In genomic region chr12:110171636-110172035, GRCh38 we compare ENCODE assay signal across 20 cellular contexts. TPM values are rescaled to one million over a fixed set of nuclear protein-coding genes. Genes with fewer than 3 reads are reported as not detected.
A peak's percentile ranks its signal among the peaks of the same experiment; 100 is the strongest.
DNase-seq lines count a peak whose midpoint lies in the region; ATAC-seq and TF ChIP-seq lines count a peak whose summit lies in the region.
"Had no signal": no experiment of that assay in that cellular context is flagged by ENCODE, and none has a peak within 500 bp of the region (broad histone marks: within the 10 kb centered on the region; RNA-seq: fewer than 3 reads in every experiment).

No MANE protein-coding gene starts in this region.

- no peaks in the 10 kb centered on the region for H3K27me3 ChIP-seq in right atrium auricular region
- H3K27me3 ChIP-seq in Caco-2 (replicated peaks; ENCODE audit: control insufficient read depth, insufficient read depth, low read length), result no peaks in the 10 kb centered on the region

- CTCF ChIA-PET in MCF 10A (lab: Yijun Ruan, JAX), result no interaction called here
- CTCF ChIA-PET in Caco-2 (lab: Charles Lee), result no interaction called here

- H3K4me1 Mint-ChIP-seq in nephron (peaks cover 49% of the 10 kb centered on the region), MCF 10A (ENCODE audit: insufficient read depth, unreplicated experiment) (no peaks in the 10 kb centered on the region), Caco-2 (ENCODE audit: low read depth, unreplicated experiment) (no peaks in the 10 kb centered on the region)

- H3K4me3 Mint-ChIP-seq in nephron (peak overlapping the region in 1 of 3 experiments; percentile 57), MCF 10A (ENCODE audit: unreplicated experiment) (no peak overlapping the region), Caco-2 (ENCODE audit: unreplicated experiment) (no peak overlapping the region)
- H3K4me3 Mint-ChIP-seq: CD14-positive monocyte had no signal

- no peak for DNase-seq in right atrium auricular region (ENCODE audit: low spot score)
- DNase-seq in left ventricle myocardium superior, result no peak
- DNase-seq in foreskin melanocyte, result peak; percentile 100
- no peak for DNase-seq in omental fat pad (ENCODE audit: low spot score)
- no peak for DNase-seq in MCF 10A (ENCODE audit: unreplicated experiment)
- DNase-seq in Caco-2, result no peak
- DNase-seq: Calu3, DMS53, IMR-90, Karpas-422, MM.1S, NCI-H1105, NCI-H1694 treated with DMSO at 0.1 percent for 48 hours, NCI-H2107, NCI-H2227 treated with DMSO at 0.1 percent for 48 hours, SHP77 had no signal

- intact Hi-C loops in left ventricle myocardium superior (cut with micrococcal nuclease) (no loop called here), MCF 10A (cut with micrococcal nuclease) (no loop called here), Caco-2 (cut with micrococcal nuclease; ENCODE audit: unreplicated experiment) (no loop called here)

- H3K36me3 ChIP-seq in right atrium auricular region, result no peaks in the 10 kb centered on the region
- no peaks in the 10 kb centered on the region; the same call in 1 of the 2 replicates for H3K36me3 ChIP-seq in Caco-2 (ENCODE audit: control insufficient read depth, insufficient read depth, low read length)

- H3K4me3 ChIP-seq in right atrium auricular region (no peak overlapping the region), Caco-2 (ENCODE audit: low read depth, low read length) (no peak overlapping the region)

- H3K27me3 Mint-ChIP-seq in nephron (ENCODE audit: low read depth), result no peaks in the 10 kb centered on the region
- no peaks in the 10 kb centered on the region for H3K27me3 Mint-ChIP-seq in MCF 10A (ENCODE audit: insufficient read depth, unreplicated experiment)
- H3K27me3 Mint-ChIP-seq in Caco-2 (ENCODE audit: insufficient read depth, unreplicated experiment), result no peaks in the 10 kb centered on the region

- no peak for TF ChIP-seq CTCF in right atrium auricular region (IDR thresholded peaks at IDR 0.05)
- TF ChIP-seq CTCF in nephron (IDR thresholded peaks at IDR 0.05; ENCODE audit: unreplicated experiment in 3 of 3), result no peak
- TF ChIP-seq CTCF in omental fat pad (IDR thresholded peaks at IDR 0.05), result no peak
- TF ChIP-seq CTCF in MCF 10A (IDR thresholded peaks at IDR 0.05; ENCODE audit: unreplicated experiment), result no peak
- TF ChIP-seq CTCF in Caco-2 (IDR thresholded peaks at IDR 0.05; ENCODE audit: insufficient read depth in 1 of 2, low read depth in 1 of 2, low read length in 1 of 2, severe bottlenecking in 1 of 2, unreplicated experiment in 1 of 2), result no peak

- BruUV-seq in MCF 10A (replicated peaks; lab: Mats Ljungman, UMichigan) (no TSS peak), Caco-2 (replicated peaks; lab: Mats Ljungman, UMichigan) (no TSS peak)

- peak overlapping the region; percentile 86 to 92 (median 91) for H3K27ac Mint-ChIP-seq in nephron
- H3K27ac Mint-ChIP-seq in MCF 10A (ENCODE audit: low read depth, unreplicated experiment), result no peak overlapping the region
- H3K27ac Mint-ChIP-seq in Caco-2 (ENCODE audit: unreplicated experiment), result no peak overlapping the region
- H3K27ac Mint-ChIP-seq: CD14-positive monocyte had no signal

- H3K9me3 Mint-ChIP-seq in nephron (no peaks in the 10 kb centered on the region), MCF 10A (ENCODE audit: unreplicated experiment) (no peaks in the 10 kb centered on the region), Caco-2 (ENCODE audit: unreplicated experiment) (no peaks in the 10 kb centered on the region)

- H3K4me1 ChIP-seq in right atrium auricular region (peaks cover 0 to 20% of the 10 kb centered on the region in 2 donors), Caco-2 (0 out of 2 replicates have a peak, but pooled peaks cover 4% of the 10 kb centered on the region)

- H3K9me3 ChIP-seq in right atrium auricular region (no peaks in the 10 kb centered on the region), Caco-2 (no peaks in the 10 kb centered on the region)

- POLR2A ChIA-PET in MCF 10A (lab: Yijun Ruan, JAX) (no interaction called here), Caco-2 (lab: Charles Lee) (no interaction called here)

- peaks cover 63% of the 10 kb centered on the region for H3K36me3 Mint-ChIP-seq in nephron (ENCODE audit: low read depth)
- peaks cover 25% of the 10 kb centered on the region for H3K36me3 Mint-ChIP-seq in MCF 10A (ENCODE audit: insufficient read depth, unreplicated experiment)
- H3K36me3 Mint-ChIP-seq in Caco-2 (ENCODE audit: insufficient read depth, unreplicated experiment), result no peaks in the 10 kb centered on the region
- H3K36me3 Mint-ChIP-seq: CD14-positive monocyte had no signal

- peak overlapping the region; percentile 67 to 75 for H3K27ac ChIP-seq in right atrium auricular region

- ATAC-seq in left ventricle myocardium superior (no peak), omental fat pad (ENCODE audit: low FRiP score) (no peak), HG03565 (IDR thresholded peaks at IDR 0.05; ENCODE audit: unreplicated experiment) (no peak)
- ATAC-seq: Panc1 had no signal

RNA-seq across cellular contexts. Expression of gene IFT81, which starts 47.5 kb away (rescaled TPM):
- total RNA-seq in right atrium auricular region (10 to 100 TPM in 1 of 2 donors, 1 to 10 TPM in 1; 7.5 to 12.0 TPM), left ventricle myocardium superior (9.4 TPM), omental fat pad (10 to 100 TPM in 1 of 4 donors, 1 to 10 TPM in 3; 4.0 to 14.8 (median 5.3) TPM), MCF 10A (2022) (8.5 and 8.7 TPM in 2 replicates), Caco-2 (2022) (5.9 and 6.3 TPM in 2 replicates)

Comparison
In these comparisons a context has a peak if more than half of its experiments do, and no peak if none do; other contexts are left out.
1. H3K27ac Mint-ChIP-seq: peak in nephron (3 of 3); none in MCF 10A (single experiment) and Caco-2 (single experiment).